In genomic region chr5:165055476-165055875, GRCh38 we compare ENCODE assay signal across 18 cellular contexts.
"Had no signal": no experiment of that assay in that cellular context is flagged by ENCODE, and none has a peak within 500 bp of the region (broad histone marks: within the 10 kb centered on the region; RNA-seq: fewer than 3 reads in every experiment).

No MANE protein-coding gene starts in this region.

- H3K79me2 ChIP-seq: hepatocyte had no signal

- H3K4me2 ChIP-seq: hepatocyte had no signal

- H3K27me3 ChIP-seq: breast epithelium, hepatocyte, spleen, upper lobe of left lung had no signal

- H2AFZ ChIP-seq: hepatocyte had no signal

- DNase-seq: activated gamma-delta T cell treated with Interleukin-2 at 50 U/mL for 16 hours; activated T-cell treated with anti-CD3 and anti-CD28 coated beads, Interleukin-2, amount 50 U/mL, for 1 hour; aorta; effector memory CD4-positive, alpha-beta T cell; foreskin melanocyte; immature natural killer cell; kidney glomerular epithelial cell; left ventricle myocardium inferior; naive thymus-derived CD8-positive, alpha-beta T cell; spleen; stimulated activated CD4-positive, alpha-beta T cell treated with anti-CD3 and anti-CD28 coated beads, Interleukin-4, amount 100 ng/mL, for 1 hour; stimulated activated naive CD4-positive, alpha-beta T cell; T-helper 9 cell; upper lobe of left lung had no signal

- H3K4me1 ChIP-seq: breast epithelium, left ventricle myocardium inferior, prostate gland, spleen, upper lobe of left lung had no signal

- ATAC-seq: naive thymus-derived CD8-positive, alpha-beta T cell; WTC11 had no signal

- H3K9me3 ChIP-seq: breast epithelium, prostate gland, spleen, upper lobe of left lung had no signal

- H3K27ac ChIP-seq: breast epithelium, hepatocyte, left ventricle myocardium inferior, prostate gland, spleen, upper lobe of left lung had no signal

- H3K4me3 ChIP-seq: breast epithelium, hepatocyte, left ventricle myocardium inferior, prostate gland, spleen, upper lobe of left lung had no signal

- H3K36me3 ChIP-seq: breast epithelium, left ventricle myocardium inferior, prostate gland, spleen, upper lobe of left lung had no signal
